1 cellular context compared by ENCODE assay signal in the genomic region with DNA sequence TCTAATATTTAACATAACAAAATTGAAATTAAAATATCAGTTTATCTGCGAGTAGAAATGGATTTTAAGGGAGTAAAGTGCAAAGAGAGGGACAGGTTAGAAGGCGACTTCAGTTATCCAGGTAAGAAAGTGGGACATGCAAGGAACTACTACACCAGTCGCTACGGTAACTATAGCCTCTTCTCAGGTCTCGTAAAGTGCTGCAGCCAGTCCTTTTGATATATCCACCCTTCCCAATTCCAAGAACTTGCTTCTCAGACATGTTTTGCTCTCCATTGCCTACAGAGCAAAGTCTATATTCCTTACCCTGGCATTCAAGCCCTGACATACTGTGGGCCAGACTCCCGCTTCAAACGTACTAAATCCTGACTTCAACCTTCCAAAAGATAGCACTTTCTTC.
TF ChIP-seq lines count a peak whose summit lies in the region.

No MANE protein-coding gene starts in this region.

TF ChIP-seq in K562, 482 proteins besides CTCF, POLR2A, EP300 and RAD21:
- TF ChIP-seq CHCHD3 (CRISPR knock-in tag; IDR thresholded peaks at IDR 0.05), result no peak
- TF ChIP-seq, protein P1, sequence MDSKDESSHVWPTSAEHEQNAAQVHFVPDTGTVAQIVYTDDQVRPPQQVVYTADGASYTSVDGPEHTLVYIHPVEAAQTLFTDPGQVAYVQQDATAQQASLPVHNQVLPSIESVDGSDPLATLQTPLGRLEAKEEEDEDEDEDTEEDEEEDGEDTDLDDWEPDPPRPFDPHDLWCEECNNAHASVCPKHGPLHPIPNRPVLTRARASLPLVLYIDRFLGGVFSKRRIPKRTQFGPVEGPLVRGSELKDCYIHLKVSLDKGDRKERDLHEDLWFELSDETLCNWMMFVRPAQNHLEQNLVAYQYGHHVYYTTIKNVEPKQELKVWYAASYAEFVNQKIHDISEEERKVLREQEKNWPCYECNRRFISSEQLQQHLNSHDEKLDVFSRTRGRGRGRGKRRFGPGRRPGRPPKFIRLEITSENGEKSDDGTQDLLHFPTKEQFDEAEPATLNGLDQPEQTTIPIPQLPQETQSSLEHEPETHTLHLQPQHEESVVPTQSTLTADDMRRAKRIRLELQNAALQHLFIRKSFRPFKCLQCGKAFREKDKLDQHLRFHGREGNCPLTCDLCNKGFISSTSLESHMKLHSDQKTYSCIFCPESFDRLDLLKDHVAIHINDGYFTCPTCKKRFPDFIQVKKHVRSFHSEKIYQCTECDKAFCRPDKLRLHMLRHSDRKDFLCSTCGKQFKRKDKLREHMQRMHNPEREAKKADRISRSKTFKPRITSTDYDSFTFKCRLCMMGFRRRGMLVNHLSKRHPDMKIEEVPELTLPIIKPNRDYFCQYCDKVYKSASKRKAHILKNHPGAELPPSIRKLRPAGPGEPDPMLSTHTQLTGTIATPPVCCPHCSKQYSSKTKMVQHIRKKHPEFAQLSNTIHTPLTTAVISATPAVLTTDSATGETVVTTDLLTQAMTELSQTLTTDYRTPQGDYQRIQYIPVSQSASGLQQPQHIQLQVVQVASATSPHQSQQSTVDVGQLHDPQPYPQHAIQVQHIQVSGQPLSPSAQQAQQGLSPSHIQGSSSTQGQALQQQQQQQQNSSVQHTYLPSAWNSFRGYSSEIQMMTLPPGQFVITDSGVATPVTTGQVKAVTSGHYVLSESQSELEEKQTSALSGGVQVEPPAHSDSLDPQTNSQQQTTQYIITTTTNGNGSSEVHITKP (IDR thresholded peaks at IDR 0.05; ENCODE audit: partially characterized antibody), result no peak
- TF ChIP-seq ARHGAP35 (IDR thresholded peaks at IDR 0.05; ENCODE audit: partially characterized antibody), result no peak
- peak; percentile 59 for TF ChIP-seq RFX1 (IDR thresholded peaks at IDR 0.05)
- no peak for TF ChIP-seq ZNF696 (CRISPR knock-in tag; conservative IDR thresholded peaks at IDR 0.05)
- 0 out of 4 replicates have a peak, but pooled peaks of 1 of the 2 experiments have one; percentile 22 for TF ChIP-seq SIN3A (IDR thresholded peaks at IDR 0.05; ENCODE audit: borderline replicate concordance in 2 of 2, control insufficient read depth in 1 of 2, low read depth in 2 of 2, low read length in 2 of 2)
TF ChIP-seq in K562: peak in this region for 2.
